Comparison of ENCODE assay signal across 17 cellular contexts in the genomic region with DNA sequence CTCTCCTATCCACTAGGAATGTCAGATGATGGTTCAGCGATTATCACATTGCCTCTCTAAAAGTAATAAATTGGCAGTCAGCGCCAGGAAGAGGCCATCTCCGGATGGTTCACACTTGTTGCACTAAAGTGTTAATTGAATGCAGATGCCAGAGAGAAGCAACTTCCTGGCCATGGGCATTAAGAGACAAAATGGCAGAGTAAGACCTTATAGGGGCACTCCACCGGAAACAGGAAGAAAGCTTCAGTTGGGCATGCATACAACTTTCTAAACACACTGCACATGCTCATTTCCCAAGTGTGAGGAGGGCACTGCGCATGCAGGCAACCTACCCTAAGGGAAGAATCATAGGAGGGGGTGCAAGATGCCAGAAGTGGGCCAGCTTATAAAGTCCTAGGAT.
DNase-seq lines count a peak whose midpoint lies in the region; ATAC-seq and TF ChIP-seq lines count a peak whose summit lies in the region.
"Had no signal": no experiment of that assay in that cellular context is flagged by ENCODE, and none has a peak within 500 bp of the region (broad histone marks: within the 10 kb centered on the region; RNA-seq: fewer than 3 reads in every experiment).

No MANE protein-coding gene starts in this region.

- H2AK5ac ChIP-seq in H9 (ENCODE audit: insufficient read length, low read length) (no peak overlapping the region), neuronal stem cell (ENCODE audit: low read depth, low read length) (peak overlapping the region; percentile 13)

- no peaks in the 10 kb centered on the region for H3K79me2 ChIP-seq in H9 (ENCODE audit: insufficient read depth, low read length)

- H3K4ac ChIP-seq in H9 (ENCODE audit: low read depth, low read length) (no peak overlapping the region), neuronal stem cell (ENCODE audit: low read length) (no peak overlapping the region)

- H2BK5ac ChIP-seq in H9 (ENCODE audit: insufficient read length, low read length) (no peak overlapping the region), neuronal stem cell (ENCODE audit: low read length) (no peak overlapping the region)

- no peak overlapping the region for H3K27ac ChIP-seq in A673 (ENCODE audit: low read depth, low read length, poor library complexity, severe bottlenecking)
- H3K27ac ChIP-seq in H9 (ENCODE audit: insufficient read length, low read depth, low read length): no peak overlapping the region
- H3K27ac ChIP-seq in SK-N-MC: peak overlapping the region; percentile 73
- H3K27ac ChIP-seq in neuronal stem cell (replicated peaks; ENCODE audit: low read length): no peak overlapping the region
- H3K27ac ChIP-seq: HL-60 had no signal

- no peak overlapping the region for H3K4me3 Mint-ChIP-seq in H9
- H3K4me3 Mint-ChIP-seq: B cell; CD4-positive, alpha-beta T cell had no signal

- no peak overlapping the region for H2BK120ac ChIP-seq in H9 (ENCODE audit: low read depth, low read length, poor library complexity, severe bottlenecking)
- H2BK120ac ChIP-seq in neuronal stem cell (ENCODE audit: low read depth, low read length): no peak overlapping the region

- TF ChIP-seq CTCF in A673 (conservative IDR thresholded peaks at IDR 0.05; ENCODE audit: low read depth, low read length) (no peak), H9 (conservative IDR thresholded peaks at IDR 0.05) (no peak)

- no peaks in the 10 kb centered on the region for H3K36me3 Mint-ChIP-seq in H9 (ENCODE audit: insufficient read depth in 1 of 3, low read depth in 3 of 3)

- H3K56ac ChIP-seq in H9 (ENCODE audit: insufficient read length, low read depth, low read length): no peak overlapping the region

- H3K14ac ChIP-seq in H9 (ENCODE audit: insufficient read depth, low read length) (no peak overlapping the region), neuronal stem cell (ENCODE audit: low read length) (no peak overlapping the region)

- H3K27me3 ChIP-seq in A673 (replicated peaks; ENCODE audit: insufficient read depth, low read depth, low read length, poor library complexity) (no peaks in the 10 kb centered on the region), H9 (ENCODE audit: insufficient read depth, low read length) (no peaks in the 10 kb centered on the region), neuronal stem cell (ENCODE audit: control insufficient read depth in 3 of 3, insufficient read depth in 3 of 3, low read depth in 1 of 3, low read length in 3 of 3) (no peaks in the 10 kb centered on the region)

- H4K91ac ChIP-seq in H9 (ENCODE audit: insufficient read length, low read depth, low read length) (no peak overlapping the region), neuronal stem cell (ENCODE audit: low read depth, low read length, poor library complexity) (no peak overlapping the region)

- H3K4me3 ChIP-seq in A673 (ENCODE audit: low read depth, low read length, poor library complexity, severe bottlenecking) (no peak overlapping the region), SK-N-MC (0 out of 2 replicates have a peak overlapping the region, but pooled peaks have one; percentile 11), neuronal stem cell (ENCODE audit: low read length in 2 of 2) (no peak overlapping the region)

- H3K27ac Mint-ChIP-seq in H9: no peak overlapping the region
- H3K27ac Mint-ChIP-seq: B cell; CD4-positive, alpha-beta T cell had no signal

- CTCF ChIA-PET in A673 (lab: Charles Lee): interaction anchor here (0.7 kb wide), 1 partner anchor 20 kb away, joined by 4 read pairs; no protein-coding TSS in a partner anchor

- H3K9me3 ChIP-seq in A673 (ENCODE audit: low read depth, low read length, poor library complexity, severe bottlenecking): no peaks in the 10 kb centered on the region
- no peaks in the 10 kb centered on the region for H3K9me3 ChIP-seq in H9 (ENCODE audit: control insufficient read depth, low read depth, low read length)
- peaks cover 4% of the 10 kb centered on the region; the same call in 1 of the 2 replicates for H3K9me3 ChIP-seq in SK-N-MC (ENCODE audit: low read depth, low read length)
- H3K9me3 ChIP-seq in neuronal stem cell (replicated peaks in 1 of 2; ENCODE audit: control insufficient read depth in 2 of 2, insufficient read depth in 1 of 2, low read depth in 1 of 2, low read length in 2 of 2): no peaks in the 10 kb centered on the region

- H3K36me3 ChIP-seq in A673 (ENCODE audit: insufficient read depth, low read length, poor library complexity, severe bottlenecking) (no peaks in the 10 kb centered on the region), SK-N-MC (ENCODE audit: insufficient read depth, low read length) (no peaks in the 10 kb centered on the region), neuronal stem cell (replicated peaks in 1 of 2; ENCODE audit: control insufficient read depth in 2 of 2, insufficient read depth in 2 of 2, low read length in 2 of 2) (no peaks in the 10 kb centered on the region)

- no peaks in the 10 kb centered on the region for H4K20me1 ChIP-seq in H9 (ENCODE audit: control insufficient read depth, insufficient read depth, insufficient read length)

- H3K27me3 Mint-ChIP-seq in H9 (ENCODE audit: low read depth): peaks cover 13% of the 10 kb centered on the region

- DNase-seq in A673 (ENCODE audit: low spot score): peak; percentile 77
- no peak for DNase-seq in H9
- DNase-seq in SK-N-MC (ENCODE audit: low read depth, low spot score): peak; percentile 51
- DNase-seq in neuronal stem cell (ENCODE audit: low spot score): no peak
- DNase-seq in SW 1271 (lab: John Stamatoyannopoulos, UW): no peak
- DNase-seq in amygdala (lab: John Stamatoyannopoulos, UW): no peak
- DNase-seq: 8988T; ACHN; C1 segment of cervical spinal cord; Calu3; CD4-positive, alpha-beta T cell; DMS 273 treated with DMSO at 0.1 percent for 48 hours; GOT3; HCEC 1CT had no signal

- WGBS in H9 (ENCODE audit: extremely low coverage, insufficient read length, low lambda C conversion rate): no CpG with 5 or more reads among the region's 5 CpGs
- no CpG with 5 or more reads among the region's 5 CpGs for WGBS in neuronal stem cell (ENCODE audit: extremely low coverage in 2 of 2, insufficient read length in 2 of 2, insufficient replicate concordance in 1 of 2), 2 donors

- H2BK20ac ChIP-seq in H9 (ENCODE audit: low read depth, low read length, poor library complexity, severe bottlenecking): no peak overlapping the region

- H3K4me2 ChIP-seq in H9 (ENCODE audit: insufficient read depth, insufficient read length, low read length) (no peak overlapping the region), neuronal stem cell (ENCODE audit: insufficient read depth, low read length, poor library complexity, severe bottlenecking) (no peak overlapping the region)

- H2BK12ac ChIP-seq in H9 (ENCODE audit: insufficient read length, low read depth, low read length): no peak overlapping the region
- no peak overlapping the region for H2BK12ac ChIP-seq in neuronal stem cell (ENCODE audit: low read length)

- H2AFZ ChIP-seq in H9 (ENCODE audit: low read length): no peak overlapping the region
- no peak overlapping the region for H2AFZ ChIP-seq in neuronal stem cell (ENCODE audit: low read length)

- ATAC-seq in GM21529 (IDR thresholded peaks at IDR 0.05; ENCODE audit: unreplicated experiment): no peak

- peaks cover 11% of the 10 kb centered on the region for H3K4me1 ChIP-seq in A673 (ENCODE audit: insufficient read depth, low read length, poor library complexity, severe bottlenecking)
- no peaks in the 10 kb centered on the region; the same call in 1 of the 2 replicates for H3K4me1 ChIP-seq in H9 (ENCODE audit: insufficient read depth, low read length)
- no peaks in the 10 kb centered on the region for H3K4me1 ChIP-seq in neuronal stem cell (ENCODE audit: control insufficient read depth in 2 of 2, insufficient read depth in 1 of 2, low read depth in 1 of 2, low read length in 2 of 2)

- H4K8ac ChIP-seq in H9 (replicated peaks; ENCODE audit: insufficient read length, low read depth, low read length) (peak overlapping the region; percentile 50), neuronal stem cell (ENCODE audit: low read depth, low read length) (no peak overlapping the region)

- no peaks in the 10 kb centered on the region for H3K23me2 ChIP-seq in H9 (ENCODE audit: insufficient read length, low read depth, low read length, poor library complexity, severe bottlenecking)

- BruUV-seq in A673 (replicated peaks; lab: Mats Ljungman, UMichigan): no TSS peak

- H2BK15ac ChIP-seq in H9 (ENCODE audit: low read depth, low read length): no peak overlapping the region
- no peak overlapping the region for H2BK15ac ChIP-seq in neuronal stem cell (ENCODE audit: low read length)

- H3K4me1 Mint-ChIP-seq in H9: peaks cover 9 to 17% of the 10 kb centered on the region in 2 experiments
- H3K4me1 Mint-ChIP-seq: B cell had no signal

- H3K9ac ChIP-seq in H9 (ENCODE audit: extremely low read depth, insufficient read length, low read length) (no peak overlapping the region), SK-N-MC (ENCODE audit: insufficient read length) (no peak overlapping the region), neuronal stem cell (ENCODE audit: low read depth, low read length, poor library complexity) (no peak overlapping the region)

- POLR2A ChIA-PET in A673 (lab: Charles Lee; ENCODE audit: low non-redundant PET): no interaction called here

- H3K23ac ChIP-seq in H9 (ENCODE audit: insufficient read length, low read depth, low read length) (no peak overlapping the region), neuronal stem cell (ENCODE audit: low read depth, low read length, poor library complexity) (no peak overlapping the region)

- no peak overlapping the region for H3T11ph ChIP-seq in H9 (ENCODE audit: low read length)

- 0 out of 5 replicates have a peak, but pooled peaks cover 0 to 5% of the 10 kb centered on the region in 2 experiments for H3K9me3 Mint-ChIP-seq in H9

- intact Hi-C loops in A673 (cut with micrococcal nuclease; ENCODE audit: unreplicated experiment): no loop called here

- H3K18ac ChIP-seq in H9 (ENCODE audit: insufficient read length, low read depth, low read length): no peak overlapping the region
- no peak overlapping the region for H3K18ac ChIP-seq in neuronal stem cell (ENCODE audit: low read length)

- no peaks in the 10 kb centered on the region for H3K79me1 ChIP-seq in H9 (ENCODE audit: insufficient read depth, low read depth, low read length, poor library complexity, severe bottlenecking)
- no peaks in the 10 kb centered on the region for H3K79me1 ChIP-seq in neuronal stem cell (ENCODE audit: low read depth, low read length)

- H4K5ac ChIP-seq in H9 (ENCODE audit: insufficient read length, low read depth, low read length): no peak overlapping the region

Comparison
In these comparisons a context has a peak if more than half of its experiments do, and no peak if none do; other contexts are left out.
1. DNase-seq: peak in A673 (single experiment) and SK-N-MC (single experiment); none in H9 (single experiment), neuronal stem cell (single experiment), SW 1271 (0 of 2) and amygdala (0 of 56).